Comparison of ENCODE assay signal across 37 cellular contexts in genomic region chr20:17752452-17752851, GRCh38. TPM values are rescaled to one million over a fixed set of nuclear protein-coding genes. Genes with fewer than 3 reads are reported as not detected.
"Had no signal": no experiment of that assay in that cellular context is flagged by ENCODE, and none has a peak within 500 bp of the region (broad histone marks: within the 10 kb centered on the region; RNA-seq: fewer than 3 reads in every experiment).

No MANE protein-coding gene starts in this region.

- H3K9me3 Mint-ChIP-seq: activated B cell treated with CpG ODN at 0.5 μM for 24 hours; activated CD8-positive, alpha-beta T cell treated with anti-CD3 and anti-CD28 coated beads for 36 hours; activated naive CD4-positive, alpha-beta T cell treated with anti-CD3 and anti-CD28 coated beads, Interleukin-2, amount 50 U/mL, for 24 hours; activated naive CD8-positive, alpha-beta T cell treated with anti-CD3 and anti-CD28 coated beads, Interleukin-2, amount 50 U/mL, for 24 hours; activated T-helper 2 cell treated with anti-CD3 and anti-CD28 coated beads, Interferon-gamma antibody, Interleukin-2, Interleukin-4, amounts not matched to agents 10 μg/mL and 5 μg/mL and 100 μg/mL, durations not matched to agents 14 hours and 24 hours and 36 hours; immature natural killer cell; naive thymus-derived CD4-positive, alpha-beta T cell; stimulated activated naive CD8-positive, alpha-beta T cell treated with anti-CD3 and anti-CD28 coated beads, Interleukin-15, Interleukin-2, amounts not matched to agents 100 ng/mL and 50 ng/mL, for 24 hours had no signal

- H3K27me3 ChIP-seq: heart left ventricle, pancreas had no signal

- H3K36me3 Mint-ChIP-seq: activated CD8-positive, alpha-beta memory T cell treated with anti-CD3 and anti-CD28 coated beads, Interleukin-2, amount 10 ng/mL, durations not matched to agents 7 days and 5 days; activated naive CD4-positive, alpha-beta T cell treated with anti-CD3 and anti-CD28 coated beads, Interleukin-2, amount 50 U/mL, for 24 hours; immature natural killer cell; naive thymus-derived CD4-positive, alpha-beta T cell had no signal

- H3K4me3 ChIP-seq: heart left ventricle, pancreas, prostate gland, skin epidermis, thoracic aorta had no signal

- H3K27ac ChIP-seq: heart left ventricle, pancreas, prostate gland, skin epidermis, thoracic aorta had no signal

- H3K4me3 Mint-ChIP-seq: activated B cell treated with CpG ODN at 0.5 μM for 24 hours; activated CD8-positive, alpha-beta memory T cell treated with anti-CD3 and anti-CD28 coated beads, Interleukin-2, amount 10 ng/mL, durations not matched to agents 7 days and 5 days; activated CD8-positive, alpha-beta T cell treated with anti-CD3 and anti-CD28 coated beads for 36 hours; activated naive CD4-positive, alpha-beta T cell treated with anti-CD3 and anti-CD28 coated beads, Interleukin-2, amount 50 U/mL, for 24 hours; activated naive CD8-positive, alpha-beta T cell treated with anti-CD3 and anti-CD28 coated beads, Interleukin-2, amount 50 U/mL, for 24 hours; effector memory CD8-positive, alpha-beta T cell; immature natural killer cell; naive thymus-derived CD4-positive, alpha-beta T cell; stimulated activated naive CD8-positive, alpha-beta T cell treated with anti-CD3 and anti-CD28 coated beads, Interleukin-15, Interleukin-2, amounts not matched to agents 100 ng/mL and 50 ng/mL, for 24 hours; T-helper 17 cell had no signal

- DNase-seq: activated B cell treated with CpG ODN at 0.5 μM for 24 hours; activated CD4-positive, alpha-beta T cell treated with anti-CD3 and anti-CD28 coated beads, Interleukin-2, amount 50 U/mL, for 1 hour; activated CD8-positive, alpha-beta memory T cell treated with anti-CD3 and anti-CD28 coated beads, Interleukin-2, amount 10 ng/mL, durations not matched to agents 7 days and 5 days; activated CD8-positive, alpha-beta T cell treated with anti-CD3 and anti-CD28 coated beads for 36 hours; activated naive CD8-positive, alpha-beta T cell treated with anti-CD3 and anti-CD28 coated beads, Interleukin-2, amount 50 U/mL, for 24 hours; activated T-cell treated with anti-CD3 and anti-CD28 coated beads, Interleukin-2, amount 50 U/mL, for 48 hours; amygdala; caudate nucleus; cortex of kidney; effector memory CD8-positive, alpha-beta T cell; foreskin fibroblast; heart left ventricle; hypothalamus; immature natural killer cell; kidney; left colon; mammary epithelial cell; naive thymus-derived CD4-positive, alpha-beta T cell; nucleus accumbens; pancreas; retina; stimulated activated CD4-positive, alpha-beta T cell treated with anti-CD3 and anti-CD28 coated beads, Interleukin-12 subunit alpha, Interleukin-12 subunit beta, amount 100 ng/mL, for 4 hours; stimulated activated CD4-positive, alpha-beta T cell treated with anti-CD3 and anti-CD28 coated beads, Interleukin-4, amount 100 ng/mL, for 1 hour; T-helper 17 cell; T1000; trophoblast cell had no signal

- H3K4me1 Mint-ChIP-seq: activated B cell treated with CpG ODN at 0.5 μM for 24 hours; activated CD8-positive, alpha-beta memory T cell treated with anti-CD3 and anti-CD28 coated beads, Interleukin-2, amount 10 ng/mL, durations not matched to agents 7 days and 5 days; activated naive CD4-positive, alpha-beta T cell treated with anti-CD3 and anti-CD28 coated beads, Interleukin-2, amount 50 U/mL, for 24 hours; activated naive CD8-positive, alpha-beta T cell treated with anti-CD3 and anti-CD28 coated beads, Interleukin-2, amount 50 U/mL, for 24 hours; immature natural killer cell; naive thymus-derived CD4-positive, alpha-beta T cell; T-helper 17 cell had no signal

- ATAC-seq: activated CD8-positive, alpha-beta memory T cell treated with anti-CD3 and anti-CD28 coated beads, Interleukin-2, amount 10 ng/mL, durations not matched to agents 7 days and 5 days; activated CD8-positive, alpha-beta T cell treated with anti-CD3 and anti-CD28 coated beads for 36 hours; activated naive CD8-positive, alpha-beta T cell treated with anti-CD3 and anti-CD28 coated beads, Interleukin-2, amount 50 U/mL, for 24 hours; effector memory CD8-positive, alpha-beta T cell; esophagus mucosa; heart left ventricle; left colon; naive thymus-derived CD4-positive, alpha-beta T cell; pancreas; sciatic nerve; T-helper 17 cell had no signal

- H3K9me3 ChIP-seq: pancreas, prostate gland, thoracic aorta had no signal

- H3K36me3 ChIP-seq: heart left ventricle, pancreas, prostate gland, thoracic aorta had no signal

- H3K27ac Mint-ChIP-seq: activated B cell treated with CpG ODN at 0.5 μM for 24 hours; activated CD8-positive, alpha-beta memory T cell treated with anti-CD3 and anti-CD28 coated beads, Interleukin-2, amount 10 ng/mL, durations not matched to agents 7 days and 5 days; activated CD8-positive, alpha-beta T cell treated with anti-CD3 and anti-CD28 coated beads for 36 hours; activated naive CD4-positive, alpha-beta T cell treated with anti-CD3 and anti-CD28 coated beads, Interleukin-2, amount 50 U/mL, for 24 hours; activated naive CD8-positive, alpha-beta T cell treated with anti-CD3 and anti-CD28 coated beads, Interleukin-2, amount 50 U/mL, for 24 hours; activated T-helper 2 cell treated with anti-CD3 and anti-CD28 coated beads, Interferon-gamma antibody, Interleukin-2, Interleukin-4, amounts not matched to agents 10 μg/mL and 5 μg/mL and 100 μg/mL, durations not matched to agents 14 hours and 24 hours and 36 hours; effector memory CD8-positive, alpha-beta T cell; immature natural killer cell; naive thymus-derived CD4-positive, alpha-beta T cell; stimulated activated naive CD8-positive, alpha-beta T cell treated with anti-CD3 and anti-CD28 coated beads, Interleukin-15, Interleukin-2, amounts not matched to agents 100 ng/mL and 50 ng/mL, for 24 hours; T-helper 17 cell had no signal

- H3K4me1 ChIP-seq: prostate gland had no signal

RNA-seq across cellular contexts. Expression of gene BANF2, which starts 52.7 kb away (rescaled TPM):
- total RNA-seq: activated B cell treated with CpG ODN at 0.5 μM for 24 hours; activated CD8-positive, alpha-beta memory T cell treated with anti-CD3 and anti-CD28 coated beads, Interleukin-2, amount 10 ng/mL, durations not matched to agents 7 days and 5 days; activated CD8-positive, alpha-beta T cell treated with anti-CD3 and anti-CD28 coated beads for 36 hours; activated T-helper 2 cell treated with anti-CD3 and anti-CD28 coated beads, Interferon-gamma antibody, Interleukin-2, Interleukin-4, amounts not matched to agents 10 μg/mL and 5 μg/mL and 100 μg/mL, durations not matched to agents 14 hours and 24 hours and 36 hours; chondrocyte; esophagus mucosa; heart left ventricle; kidney; left colon; liver; mammary epithelial cell; naive thymus-derived CD4-positive, alpha-beta T cell; sciatic nerve; subcutaneous adipose tissue; T-helper 17 cell; thoracic aorta had no signal
